Comparison of ENCODE assay signal across 1 cellular context in the genomic region with DNA sequence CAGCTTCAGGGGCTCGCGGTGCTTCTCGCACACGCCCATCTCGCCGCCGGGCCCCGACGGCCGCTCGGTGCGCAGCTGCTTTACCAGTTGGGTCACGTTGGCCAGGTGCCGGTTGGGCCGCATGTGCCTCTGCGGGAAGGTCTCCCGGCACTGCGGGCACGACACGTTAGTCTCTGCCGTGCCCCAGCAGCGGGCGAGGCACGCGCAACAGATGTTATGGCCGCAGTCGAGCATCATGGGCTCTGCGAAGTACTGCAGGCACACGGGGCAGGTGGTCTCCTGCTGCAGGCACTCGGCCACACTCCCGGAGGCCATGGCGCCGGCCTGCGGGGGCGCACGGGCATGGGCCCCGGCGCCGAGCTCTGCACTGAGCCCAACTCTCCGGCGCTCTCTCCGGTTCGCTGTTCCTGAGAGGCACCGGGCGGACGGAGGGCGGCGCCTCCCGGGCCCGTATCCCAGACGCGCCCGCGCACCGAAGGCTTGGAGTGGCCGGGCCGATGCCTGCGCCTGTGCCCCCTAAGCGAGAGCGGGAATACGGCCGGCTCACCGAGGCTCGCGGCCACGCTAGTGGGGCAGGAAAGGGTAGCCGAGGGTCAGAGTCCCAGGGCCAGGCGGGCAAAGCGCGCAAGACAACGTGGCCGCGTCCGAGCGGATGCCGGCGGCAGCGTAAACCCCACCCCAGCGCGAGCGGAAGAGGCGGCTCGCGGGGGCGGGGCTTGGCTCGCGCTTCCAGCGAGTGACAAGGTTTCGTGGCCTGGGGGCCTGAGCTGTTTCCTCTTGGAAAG.
A peak's percentile ranks its signal among the peaks of the same experiment; 100 is the strongest.
TF ChIP-seq lines count a peak whose summit lies in the region.

A gene with protein sequence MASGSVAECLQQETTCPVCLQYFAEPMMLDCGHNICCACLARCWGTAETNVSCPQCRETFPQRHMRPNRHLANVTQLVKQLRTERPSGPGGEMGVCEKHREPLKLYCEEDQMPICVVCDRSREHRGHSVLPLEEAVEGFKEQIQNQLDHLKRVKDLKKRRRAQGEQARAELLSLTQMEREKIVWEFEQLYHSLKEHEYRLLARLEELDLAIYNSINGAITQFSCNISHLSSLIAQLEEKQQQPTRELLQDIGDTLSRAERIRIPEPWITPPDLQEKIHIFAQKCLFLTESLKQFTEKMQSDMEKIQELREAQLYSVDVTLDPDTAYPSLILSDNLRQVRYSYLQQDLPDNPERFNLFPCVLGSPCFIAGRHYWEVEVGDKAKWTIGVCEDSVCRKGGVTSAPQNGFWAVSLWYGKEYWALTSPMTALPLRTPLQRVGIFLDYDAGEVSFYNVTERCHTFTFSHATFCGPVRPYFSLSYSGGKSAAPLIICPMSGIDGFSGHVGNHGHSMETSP (minus strand): TSS at position 668 of the 785 bp plus-strand sequence. CDS start 353 bp downstream, at position 315.

TF ChIP-seq in HepG2, 621 proteins besides CTCF, POLR2A, EP300 and RAD21 (continued from another document):
- TF ChIP-seq, protein P1, sequence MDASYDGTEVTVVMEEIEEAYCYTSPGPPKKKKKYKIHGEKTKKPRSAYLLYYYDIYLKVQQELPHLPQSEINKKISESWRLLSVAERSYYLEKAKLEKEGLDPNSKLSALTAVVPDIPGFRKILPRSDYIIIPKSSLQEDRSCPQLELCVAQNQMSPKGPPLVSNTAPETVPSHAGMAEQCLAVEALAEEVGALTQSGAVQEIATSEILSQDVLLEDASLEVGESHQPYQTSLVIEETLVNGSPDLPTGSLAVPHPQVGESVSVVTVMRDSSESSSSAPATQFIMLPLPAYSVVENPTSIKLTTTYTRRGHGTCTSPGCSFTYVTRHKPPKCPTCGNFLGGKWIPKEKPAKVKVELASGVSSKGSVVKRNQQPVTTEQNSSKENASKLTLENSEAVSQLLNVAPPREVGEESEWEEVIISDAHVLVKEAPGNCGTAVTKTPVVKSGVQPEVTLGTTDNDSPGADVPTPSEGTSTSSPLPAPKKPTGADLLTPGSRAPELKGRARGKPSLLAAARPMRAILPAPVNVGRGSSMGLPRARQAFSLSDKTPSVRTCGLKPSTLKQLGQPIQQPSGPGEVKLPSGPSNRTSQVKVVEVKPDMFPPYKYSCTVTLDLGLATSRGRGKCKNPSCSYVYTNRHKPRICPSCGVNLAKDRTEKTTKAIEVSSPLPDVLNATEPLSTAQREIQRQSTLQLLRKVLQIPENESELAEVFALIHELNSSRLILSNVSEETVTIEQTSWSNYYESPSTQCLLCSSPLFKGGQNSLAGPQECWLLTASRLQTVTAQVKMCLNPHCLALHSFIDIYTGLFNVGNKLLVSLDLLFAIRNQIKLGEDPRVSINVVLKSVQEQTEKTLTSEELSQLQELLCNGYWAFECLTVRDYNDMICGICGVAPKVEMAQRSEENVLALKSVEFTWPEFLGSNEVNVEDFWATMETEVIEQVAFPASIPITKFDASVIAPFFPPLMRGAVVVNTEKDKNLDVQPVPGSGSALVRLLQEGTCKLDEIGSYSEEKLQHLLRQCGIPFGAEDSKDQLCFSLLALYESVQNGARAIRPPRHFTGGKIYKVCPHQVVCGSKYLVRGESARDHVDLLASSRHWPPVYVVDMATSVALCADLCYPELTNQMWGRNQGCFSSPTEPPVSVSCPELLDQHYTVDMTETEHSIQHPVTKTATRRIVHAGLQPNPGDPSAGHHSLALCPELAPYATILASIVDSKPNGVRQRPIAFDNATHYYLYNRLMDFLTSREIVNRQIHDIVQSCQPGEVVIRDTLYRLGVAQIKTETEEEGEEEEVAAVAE (CRISPR knock-in tag; IDR thresholded peaks at IDR 0.05; ENCODE audit: borderline replicate concordance): peak; percentile 85
- TF ChIP-seq RARA (CRISPR knock-in tag; IDR thresholded peaks at IDR 0.05) (peak; percentile 51; the same call in 1 of the 2 replicates), ZFX (CRISPR knock-in tag; IDR thresholded peaks at IDR 0.05; ENCODE audit: low read depth) (peak; percentile 97), HNF4G (IDR thresholded peaks at IDR 0.05; ENCODE audit: borderline replicate concordance, low read depth, low read length) (no peak), HNF4G (CRISPR knock-in tag; IDR thresholded peaks at IDR 0.05; ENCODE audit: borderline replicate concordance, low read depth) (peak; percentile 71), KDM4B (CRISPR knock-in tag; IDR thresholded peaks at IDR 0.05) (0 out of 2 replicates have a peak, but pooled peaks have one; percentile 44), ZNF839 (CRISPR knock-in tag; IDR thresholded peaks at IDR 0.05; ENCODE audit: borderline replicate concordance) (0 out of 2 replicates have a peak, but pooled peaks have one; percentile 17), SIX4 (CRISPR knock-in tag; IDR thresholded peaks at IDR 0.05) (peak; percentile 40; the same call in 1 of the 2 replicates), ZMAT3 (CRISPR knock-in tag; conservative IDR thresholded peaks at IDR 0.05) (peak; percentile 86; the same call in 1 of the 2 replicates), POLR2G (IDR thresholded peaks at IDR 0.05; ENCODE audit: low read depth, low read length) (peak; percentile 98), HNRNPL (IDR thresholded peaks at IDR 0.05; ENCODE audit: low read depth, low read length) (no peak), ZBTB42 (CRISPR knock-in tag; IDR thresholded peaks at IDR 0.05) (peak; percentile 69; the same call in 1 of the 2 replicates), TBP (CRISPR knock-in tag; IDR thresholded peaks at IDR 0.05) (no peak; the same call in 1 of the 2 replicates)
- TF ChIP-seq, protein P2, sequence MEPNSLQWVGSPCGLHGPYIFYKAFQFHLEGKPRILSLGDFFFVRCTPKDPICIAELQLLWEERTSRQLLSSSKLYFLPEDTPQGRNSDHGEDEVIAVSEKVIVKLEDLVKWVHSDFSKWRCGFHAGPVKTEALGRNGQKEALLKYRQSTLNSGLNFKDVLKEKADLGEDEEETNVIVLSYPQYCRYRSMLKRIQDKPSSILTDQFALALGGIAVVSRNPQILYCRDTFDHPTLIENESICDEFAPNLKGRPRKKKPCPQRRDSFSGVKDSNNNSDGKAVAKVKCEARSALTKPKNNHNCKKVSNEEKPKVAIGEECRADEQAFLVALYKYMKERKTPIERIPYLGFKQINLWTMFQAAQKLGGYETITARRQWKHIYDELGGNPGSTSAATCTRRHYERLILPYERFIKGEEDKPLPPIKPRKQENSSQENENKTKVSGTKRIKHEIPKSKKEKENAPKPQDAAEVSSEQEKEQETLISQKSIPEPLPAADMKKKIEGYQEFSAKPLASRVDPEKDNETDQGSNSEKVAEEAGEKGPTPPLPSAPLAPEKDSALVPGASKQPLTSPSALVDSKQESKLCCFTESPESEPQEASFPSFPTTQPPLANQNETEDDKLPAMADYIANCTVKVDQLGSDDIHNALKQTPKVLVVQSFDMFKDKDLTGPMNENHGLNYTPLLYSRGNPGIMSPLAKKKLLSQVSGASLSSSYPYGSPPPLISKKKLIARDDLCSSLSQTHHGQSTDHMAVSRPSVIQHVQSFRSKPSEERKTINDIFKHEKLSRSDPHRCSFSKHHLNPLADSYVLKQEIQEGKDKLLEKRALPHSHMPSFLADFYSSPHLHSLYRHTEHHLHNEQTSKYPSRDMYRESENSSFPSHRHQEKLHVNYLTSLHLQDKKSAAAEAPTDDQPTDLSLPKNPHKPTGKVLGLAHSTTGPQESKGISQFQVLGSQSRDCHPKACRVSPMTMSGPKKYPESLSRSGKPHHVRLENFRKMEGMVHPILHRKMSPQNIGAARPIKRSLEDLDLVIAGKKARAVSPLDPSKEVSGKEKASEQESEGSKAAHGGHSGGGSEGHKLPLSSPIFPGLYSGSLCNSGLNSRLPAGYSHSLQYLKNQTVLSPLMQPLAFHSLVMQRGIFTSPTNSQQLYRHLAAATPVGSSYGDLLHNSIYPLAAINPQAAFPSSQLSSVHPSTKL (CRISPR knock-in tag; IDR thresholded peaks at IDR 0.05): peak; percentile 59
- TF ChIP-seq, protein P3, sequence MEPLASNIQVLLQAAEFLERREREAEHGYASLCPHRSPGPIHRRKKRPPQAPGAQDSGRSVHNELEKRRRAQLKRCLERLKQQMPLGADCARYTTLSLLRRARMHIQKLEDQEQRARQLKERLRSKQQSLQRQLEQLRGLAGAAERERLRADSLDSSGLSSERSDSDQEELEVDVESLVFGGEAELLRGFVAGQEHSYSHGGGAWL (CRISPR knock-in tag; IDR thresholded peaks at IDR 0.05): peak; percentile 88
- TF ChIP-seq, protein P4, sequence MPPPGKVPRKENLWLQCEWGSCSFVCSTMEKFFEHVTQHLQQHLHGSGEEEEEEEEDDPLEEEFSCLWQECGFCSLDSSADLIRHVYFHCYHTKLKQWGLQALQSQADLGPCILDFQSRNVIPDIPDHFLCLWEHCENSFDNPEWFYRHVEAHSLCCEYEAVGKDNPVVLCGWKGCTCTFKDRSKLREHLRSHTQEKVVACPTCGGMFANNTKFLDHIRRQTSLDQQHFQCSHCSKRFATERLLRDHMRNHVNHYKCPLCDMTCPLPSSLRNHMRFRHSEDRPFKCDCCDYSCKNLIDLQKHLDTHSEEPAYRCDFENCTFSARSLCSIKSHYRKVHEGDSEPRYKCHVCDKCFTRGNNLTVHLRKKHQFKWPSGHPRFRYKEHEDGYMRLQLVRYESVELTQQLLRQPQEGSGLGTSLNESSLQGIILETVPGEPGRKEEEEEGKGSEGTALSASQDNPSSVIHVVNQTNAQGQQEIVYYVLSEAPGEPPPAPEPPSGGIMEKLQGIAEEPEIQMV (CRISPR knock-in tag; IDR thresholded peaks at IDR 0.05; ENCODE audit: low read depth): peak; percentile 91
- TF ChIP-seq, protein P5, sequence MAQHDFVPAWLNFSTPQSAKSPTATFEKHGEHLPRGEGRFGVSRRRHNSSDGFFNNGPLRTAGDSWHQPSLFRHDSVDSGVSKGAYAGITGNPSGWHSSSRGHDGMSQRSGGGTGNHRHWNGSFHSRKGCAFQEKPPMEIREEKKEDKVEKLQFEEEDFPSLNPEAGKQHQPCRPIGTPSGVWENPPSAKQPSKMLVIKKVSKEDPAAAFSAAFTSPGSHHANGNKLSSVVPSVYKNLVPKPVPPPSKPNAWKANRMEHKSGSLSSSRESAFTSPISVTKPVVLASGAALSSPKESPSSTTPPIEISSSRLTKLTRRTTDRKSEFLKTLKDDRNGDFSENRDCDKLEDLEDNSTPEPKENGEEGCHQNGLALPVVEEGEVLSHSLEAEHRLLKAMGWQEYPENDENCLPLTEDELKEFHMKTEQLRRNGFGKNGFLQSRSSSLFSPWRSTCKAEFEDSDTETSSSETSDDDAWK (CRISPR knock-in tag; IDR thresholded peaks at IDR 0.05): no peak
- TF ChIP-seq, protein P6, sequence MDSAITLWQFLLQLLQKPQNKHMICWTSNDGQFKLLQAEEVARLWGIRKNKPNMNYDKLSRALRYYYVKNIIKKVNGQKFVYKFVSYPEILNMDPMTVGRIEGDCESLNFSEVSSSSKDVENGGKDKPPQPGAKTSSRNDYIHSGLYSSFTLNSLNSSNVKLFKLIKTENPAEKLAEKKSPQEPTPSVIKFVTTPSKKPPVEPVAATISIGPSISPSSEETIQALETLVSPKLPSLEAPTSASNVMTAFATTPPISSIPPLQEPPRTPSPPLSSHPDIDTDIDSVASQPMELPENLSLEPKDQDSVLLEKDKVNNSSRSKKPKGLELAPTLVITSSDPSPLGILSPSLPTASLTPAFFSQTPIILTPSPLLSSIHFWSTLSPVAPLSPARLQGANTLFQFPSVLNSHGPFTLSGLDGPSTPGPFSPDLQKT (CRISPR knock-in tag; IDR thresholded peaks at IDR 0.05; ENCODE audit: borderline replicate concordance): no peak; the same call in 1 of the 2 replicates
